Comparison of ENCODE assay signal across 1 cellular context in genomic region chr6:68689910-68690309, GRCh38.
TF ChIP-seq lines count a peak whose summit lies in the region.

No MANE protein-coding gene starts in this region.

TF ChIP-seq in K562, 482 proteins besides CTCF, POLR2A, EP300 and RAD21 (continued from another document):
- no peak for TF ChIP-seq CEBPG (CRISPR knock-in tag; IDR thresholded peaks at IDR 0.05)
- 0 out of 4 replicates have a peak, but pooled peaks of 1 of the 2 experiments have one; percentile 12 for TF ChIP-seq CEBPG (tag; conservative IDR thresholded peaks at IDR 0.05 in 1 of 2, IDR thresholded peaks at IDR 0.05 in 1 of 2)
- TF ChIP-seq FOXJ2 (tag; IDR thresholded peaks at IDR 0.05): no peak
- TF ChIP-seq ZBTB40 (IDR thresholded peaks at IDR 0.05): 0 out of 2 replicates have a peak, but pooled peaks have one; percentile 18
- TF ChIP-seq ZBTB40 (CRISPR knock-in tag; IDR thresholded peaks at IDR 0.05): no peak
- TF ChIP-seq JUND (IDR thresholded peaks at IDR 0.05; ENCODE audit: borderline replicate concordance, low read depth, low read length): peak; percentile 23; the same call in 1 of the 2 replicates
- TF ChIP-seq JUND (tag; IDR thresholded peaks at IDR 0.05; ENCODE audit: borderline replicate concordance, low read depth, low read length): peak; percentile 9; the same call in 1 of the 3 replicates
